Comparison of ENCODE assay signal across 13 cellular contexts in the genomic region with DNA sequence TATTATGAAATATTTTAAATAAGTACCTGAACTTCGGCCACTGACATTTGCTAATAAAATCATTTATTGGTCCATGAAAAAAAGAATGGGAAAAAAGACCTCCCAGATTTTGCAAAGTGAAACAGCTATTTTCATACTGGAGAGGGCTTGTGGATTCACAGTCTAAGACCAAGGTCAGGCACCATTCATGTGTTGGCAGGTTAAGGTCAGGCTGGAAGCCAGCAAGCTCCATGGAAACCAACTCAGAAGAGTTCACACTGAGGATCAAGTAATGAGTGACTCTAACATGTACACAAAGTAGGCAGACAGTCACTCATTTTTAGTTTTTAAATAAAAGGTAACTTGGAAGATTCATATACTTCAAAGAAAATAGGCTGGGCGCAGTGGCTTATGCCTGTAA. TPM values are rescaled to one million over a fixed set of nuclear protein-coding genes. Genes with fewer than 3 reads are reported as not detected.
DNase-seq lines count a peak whose midpoint lies in the region; ATAC-seq and TF ChIP-seq lines count a peak whose summit lies in the region.
"Had no signal": no experiment of that assay in that cellular context is flagged by ENCODE, and none has a peak within 500 bp of the region (broad histone marks: within the 10 kb centered on the region; RNA-seq: fewer than 3 reads in every experiment).

No MANE protein-coding gene starts in this region.

- ATAC-seq in CD8-positive, alpha-beta T cell: no peak
- ATAC-seq: foreskin keratinocyte; naive thymus-derived CD4-positive, alpha-beta T cell had no signal

- DNase-seq in CD8-positive, alpha-beta T cell: no peak
- DNase-seq in M059J (ENCODE audit: low read depth): peak; percentile 18
- peak; percentile 12 for DNase-seq in choroid plexus epithelial cell (ENCODE audit: low read depth)
- DNase-seq in neural crest cell (ENCODE audit: low read depth, low spot score): no peak
- DNase-seq in esophagus muscularis mucosa (ENCODE audit: extremely low spot score): no peak
- no peak for DNase-seq in GM10248 (ENCODE audit: extremely low spot score)
- no peak for DNase-seq in cerebellum (ENCODE audit: low spot score)
- DNase-seq: aorta; effector CD4-positive, alpha-beta T cell; foreskin keratinocyte; IMR-90; naive thymus-derived CD4-positive, alpha-beta T cell; SJCRH30 had no signal

- 90% methylated on average over 2 of the region's 2 CpGs for WGBS in esophagus muscularis mucosa

- intact Hi-C loops in CD8-positive, alpha-beta T cell (cut with DNase I, micrococcal nuclease): loop anchor here (5.0 to 10.0 kb wide), 6 partner anchors 172 to 1642 kb away; a partner anchor contains a TSS
- intact Hi-C loops in esophagus muscularis mucosa (cut with DNase I): no loop called here

- POLR2A ChIA-PET in CD8-positive, alpha-beta T cell (lab: Charles Lee): no interaction called here
- POLR2A ChIA-PET in GM10248 (lab: Yijun Ruan, JAX): no interaction called here

- no peaks in the 10 kb centered on the region for H3K27me3 Mint-ChIP-seq in CD8-positive, alpha-beta T cell (ENCODE audit: low read depth)
- H3K27me3 Mint-ChIP-seq in neural crest cell (ENCODE audit: low read depth): no peaks in the 10 kb centered on the region
- H3K27me3 Mint-ChIP-seq: naive thymus-derived CD4-positive, alpha-beta T cell had no signal

- peak overlapping the region; percentile 57 for H3K27ac Mint-ChIP-seq in CD8-positive, alpha-beta T cell
- no peak overlapping the region for H3K27ac Mint-ChIP-seq in neural crest cell (ENCODE audit: unreplicated experiment)

- no peaks in the 10 kb centered on the region for H3K9me3 ChIP-seq in CD8-positive, alpha-beta T cell (ENCODE audit: low read length)
- no peaks in the 10 kb centered on the region for H3K9me3 ChIP-seq in esophagus muscularis mucosa
- H3K9me3 ChIP-seq: SJCRH30 had no signal

- peaks cover 60% of the 10 kb centered on the region for H3K36me3 Mint-ChIP-seq in CD8-positive, alpha-beta T cell
- H3K36me3 Mint-ChIP-seq in neural crest cell (ENCODE audit: low read depth): peaks cover 4% of the 10 kb centered on the region

- H3K4me3 ChIP-seq in CD8-positive, alpha-beta T cell (ENCODE audit: low read depth, low read length): no peak overlapping the region
- H3K4me3 ChIP-seq in choroid plexus epithelial cell (ENCODE audit: low read depth, low read length) (no peak overlapping the region), esophagus muscularis mucosa (no peak overlapping the region)
- H3K4me3 ChIP-seq: SJCRH30 had no signal

- peaks cover 45% of the 10 kb centered on the region for H3K4me1 ChIP-seq in CD8-positive, alpha-beta T cell (ENCODE audit: insufficient read depth, low read length)
- H3K4me1 ChIP-seq in esophagus muscularis mucosa: peaks cover 31 to 64% (median 50%) of the 10 kb centered on the region in 4 donors
- H3K4me1 ChIP-seq: SJCRH30 had no signal

- H3K36me3 ChIP-seq in CD8-positive, alpha-beta T cell (ENCODE audit: insufficient read depth, low read length): peaks cover 51% of the 10 kb centered on the region
- H3K36me3 ChIP-seq in esophagus muscularis mucosa: peaks cover 37 to 62% (median 51%) of the 10 kb centered on the region in 4 donors

- no peaks in the 10 kb centered on the region for H3K27me3 ChIP-seq in CD8-positive, alpha-beta T cell (ENCODE audit: insufficient read depth, low read length)
- H3K27me3 ChIP-seq in esophagus muscularis mucosa: no peaks in the 10 kb centered on the region
- H3K27me3 ChIP-seq: foreskin keratinocyte, SJCRH30 had no signal

- H3K9me3 Mint-ChIP-seq in CD8-positive, alpha-beta T cell: no peaks in the 10 kb centered on the region
- no peaks in the 10 kb centered on the region for H3K9me3 Mint-ChIP-seq in neural crest cell
- H3K9me3 Mint-ChIP-seq: naive thymus-derived CD4-positive, alpha-beta T cell had no signal

- H3K4me3 Mint-ChIP-seq in CD8-positive, alpha-beta T cell: no peak overlapping the region
- peak overlapping the region; percentile 83 for H3K4me3 Mint-ChIP-seq in neural crest cell

- no peak for TF ChIP-seq POLR2A in esophagus muscularis mucosa (IDR thresholded peaks at IDR 0.05; ENCODE audit: low read depth)

- CTCF ChIA-PET in CD8-positive, alpha-beta T cell (lab: Charles Lee): interaction anchor here (0.7 to 1.2 kb wide), 2 partner anchors 10 to 116 kb away, joined by 3 to 7 read pairs; no protein-coding TSS in a partner anchor
- CTCF ChIA-PET in GM10248 (lab: Yijun Ruan, JAX): interaction anchor here (1.0 to 1.4 kb wide), 5 partner anchors 11 to 173 kb away, joined by 3 read pairs; a partner anchor contains a TSS

- peaks cover 61% of the 10 kb centered on the region for H3K4me1 Mint-ChIP-seq in CD8-positive, alpha-beta T cell (ENCODE audit: low read depth)
- H3K4me1 Mint-ChIP-seq in neural crest cell: peaks cover 45% of the 10 kb centered on the region

- TF ChIP-seq EP300 in esophagus muscularis mucosa (IDR thresholded peaks at IDR 0.05): no peak

- no peak overlapping the region for H3K27ac ChIP-seq in CD8-positive, alpha-beta T cell (ENCODE audit: low read depth, low read length)
- H3K27ac ChIP-seq in esophagus muscularis mucosa (replicated peaks in 1 of 4): no peak overlapping the region
- H3K27ac ChIP-seq: foreskin keratinocyte, SJCRH30 had no signal

- no peak for TF ChIP-seq CTCF in CD8-positive, alpha-beta T cell (IDR thresholded peaks at IDR 0.05)
- no peak for TF ChIP-seq CTCF in choroid plexus epithelial cell (conservative IDR thresholded peaks at IDR 0.05; ENCODE audit: low read depth, low read length)
- no peak for TF ChIP-seq CTCF in neural crest cell (conservative IDR thresholded peaks at IDR 0.05)
- TF ChIP-seq CTCF in esophagus muscularis mucosa (IDR thresholded peaks at IDR 0.05): no peak
- no peak for TF ChIP-seq CTCF in GM10248 (IDR thresholded peaks at IDR 0.05; ENCODE audit: control extremely low read depth, extremely low read depth, low read depth, missing control alignments)

RNA-seq across cellular contexts. Expression of a gene that starts 3.4 kb away (rescaled TPM):
- 10 to 100 TPM; 82.8 to 83.1 TPM for total RNA-seq in CD8-positive, alpha-beta T cell
- total RNA-seq in M059J (2014; rRNA removed; shearing (Covaris generic)): 70.3 and 93.1 TPM in 2 replicates
- total RNA-seq in neural crest cell: 65.3 and 67.2 TPM in 2 replicates
- total RNA-seq in esophagus muscularis mucosa: 10 to 100 TPM; 48.4 to 68.2 (median 56.0) TPM
- 49.3 TPM for total RNA-seq in cerebellum

Comparison
In these comparisons a context has a peak if more than half of its experiments do, and no peak if none do; other contexts are left out.
1. DNase-seq: peak in M059J (single experiment) and choroid plexus epithelial cell (single experiment); none in CD8-positive, alpha-beta T cell (0 of 7), neural crest cell (single experiment), esophagus muscularis mucosa (single experiment), GM10248 (single experiment) and cerebellum (single experiment).